Comparison of ENCODE assay signal across 11 cellular contexts in the genomic region with DNA sequence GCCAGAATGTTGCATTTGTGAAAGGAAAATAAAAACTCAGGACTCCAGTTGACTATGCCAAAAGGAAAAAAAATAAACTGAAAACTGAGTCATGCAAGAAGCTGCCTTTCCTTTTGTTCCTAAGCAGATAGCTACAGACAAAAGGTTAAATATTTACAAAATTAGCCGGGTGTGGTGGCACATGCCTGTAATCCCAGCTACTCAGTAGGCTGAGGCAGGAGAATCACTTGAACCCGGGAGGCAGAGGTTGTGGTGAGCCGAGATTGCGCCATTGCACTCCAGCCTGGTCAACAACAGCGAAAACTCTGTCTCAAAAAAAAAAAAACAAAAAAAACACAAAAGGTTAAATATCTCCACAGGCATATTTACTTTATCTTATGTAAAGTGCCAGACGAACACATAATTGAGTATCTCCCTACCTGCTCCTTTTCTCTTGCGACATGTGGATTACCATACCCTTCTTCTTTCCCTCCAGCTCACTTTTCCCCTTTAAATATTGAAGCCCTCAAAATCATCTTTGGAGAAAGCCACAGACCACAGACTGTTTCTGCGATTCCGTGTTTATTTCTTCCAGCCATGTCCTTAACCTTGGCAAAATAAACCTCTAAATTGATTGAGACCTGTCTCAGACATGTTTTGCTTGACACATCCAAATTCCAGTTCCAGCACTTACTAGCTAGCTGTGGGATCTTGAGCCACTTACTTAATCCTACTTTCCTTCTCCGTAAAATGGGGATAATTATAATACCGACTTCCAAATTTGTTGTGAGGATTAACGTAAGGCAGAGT. TPM values are rescaled to one million over a fixed set of nuclear protein-coding genes. Genes with fewer than 3 reads are reported as not detected.
DNase-seq lines count a peak whose midpoint lies in the region; ATAC-seq, FAIRE-seq and TF ChIP-seq lines count a peak whose summit lies in the region.
"Had no signal": no experiment of that assay in that cellular context is flagged by ENCODE, and none has a peak within 500 bp of the region (broad histone marks: within the 10 kb centered on the region; RNA-seq: fewer than 3 reads in every experiment).

No MANE protein-coding gene starts in this region.

- no peaks in the 10 kb centered on the region for H3K27me3 Mint-ChIP-seq in CD4-positive, alpha-beta T cell
- peaks cover 7% of the 10 kb centered on the region for H3K27me3 Mint-ChIP-seq in nephron (ENCODE audit: low read depth)

- H3K36me3 Mint-ChIP-seq in CD4-positive, alpha-beta T cell (ENCODE audit: low read depth): peaks cover 29% of the 10 kb centered on the region
- H3K36me3 Mint-ChIP-seq in nephron (ENCODE audit: low read depth): peaks cover 5% of the 10 kb centered on the region

- no peaks in the 10 kb centered on the region for H3K9me3 Mint-ChIP-seq in CD4-positive, alpha-beta T cell
- no peaks in the 10 kb centered on the region for H3K9me3 Mint-ChIP-seq in nephron

- FAIRE-seq in D721Med (lab: Jason Lieb, UNC): no peak

- POLR2A ChIA-PET in CD4-positive, alpha-beta T cell (lab: Charles Lee): interaction anchor here (1.1 to 8.4 kb wide), 3 partner anchors 15 to 55 kb away, joined by 3 to 253 read pairs (median 4); a partner anchor contains a TSS

- ATAC-seq in CD4-positive, alpha-beta T cell (ENCODE audit: poor library complexity): no peak

- no peak for DNase-seq in CD4-positive, alpha-beta T cell
- DNase-seq in RPMI7951 (ENCODE audit: low read depth) (peak; percentile 15), fibroblast of peridontal ligament (ENCODE audit: extremely low read depth) (peak; percentile 66), NCI-H1417 (lab: John Stamatoyannopoulos, UW) (no peak), D721Med (ENCODE audit: insufficient read length, low spot score) (no peak), NCI-H1694 treated with DMSO at 0.1 percent for 48 hours (lab: John Stamatoyannopoulos, UW) (no peak), NCI-H524 treated with DMSO at 0.1 percent for 48 hours (lab: John Stamatoyannopoulos, UW) (no peak)
- DNase-seq: DMS 273 treated with DMSO at 0.1 percent for 48 hours, GOT3, NCI-H1436 had no signal

- peaks cover 59% of the 10 kb centered on the region for H3K4me1 Mint-ChIP-seq in CD4-positive, alpha-beta T cell (ENCODE audit: low read depth)
- H3K4me1 Mint-ChIP-seq in nephron: peaks cover 25% of the 10 kb centered on the region

- no peak overlapping the region for H3K27ac ChIP-seq in CD4-positive, alpha-beta T cell (ENCODE audit: low read depth, low read length)

- no peak for TF ChIP-seq CTCF in CD4-positive, alpha-beta T cell (IDR thresholded peaks at IDR 0.05)
- no peak for TF ChIP-seq CTCF in nephron (IDR thresholded peaks at IDR 0.05; ENCODE audit: unreplicated experiment in 3 of 3)
- TF ChIP-seq CTCF in D721Med (IDR thresholded peaks at IDR 0.05; ENCODE audit: insufficient read depth, missing control alignments): no peak

- no peaks in the 10 kb centered on the region for H3K27me3 ChIP-seq in CD4-positive, alpha-beta T cell (ENCODE audit: control insufficient read depth, insufficient read depth, low read length)

- peak overlapping the region; percentile 43 for H3K4me3 Mint-ChIP-seq in CD4-positive, alpha-beta T cell
- H3K4me3 Mint-ChIP-seq in nephron: peak overlapping the region; percentile 36 to 67 (median 42)

- CTCF ChIA-PET in CD4-positive, alpha-beta T cell (lab: Charles Lee): interaction anchor here (1.9 to 2.0 kb wide), 2 partner anchors 9 to 55 kb away, joined by 7 to 13 read pairs; no protein-coding TSS in a partner anchor

- H3K27ac Mint-ChIP-seq in CD4-positive, alpha-beta T cell: peak overlapping the region; percentile 93
- H3K27ac Mint-ChIP-seq in nephron: peak overlapping the region; percentile 70 to 96 (median 80)

- H3K9me3 ChIP-seq in CD4-positive, alpha-beta T cell (ENCODE audit: control insufficient read depth, low read length): no peaks in the 10 kb centered on the region

- intact Hi-C loops in CD4-positive, alpha-beta T cell (cut with DNase I, micrococcal nuclease): loop anchor here in 1 of 2 experiments (5.0 to 10.0 kb wide), 3 partner anchors 151 to 297 kb away; a partner anchor contains a TSS

RNA-seq across cellular contexts. Expression of a gene that starts 2.3 kb away (rescaled TPM):
- 10 to 100 TPM; 70.9 to 75.0 TPM for total RNA-seq in CD4-positive, alpha-beta T cell
- total RNA-seq in RPMI7951 (2014; rRNA removed; shearing (Covaris generic)): 40.0 and 45.3 TPM in 2 replicates

RNA-seq across cellular contexts. Expression of a gene that starts 30.9 kb away (rescaled TPM):
- total RNA-seq in CD4-positive, alpha-beta T cell: 100 to 1,000 TPM; 182 to 184 TPM
- total RNA-seq in RPMI7951 (2014; rRNA removed; shearing (Covaris generic)): 17.3 and 22.1 TPM in 2 replicates

RNA-seq across cellular contexts. Expression of a gene that starts 52.8 kb away (rescaled TPM):
- total RNA-seq in CD4-positive, alpha-beta T cell: under 1 TPM; 0.52 to 0.87 TPM
- 0.48 TPM in 1 of 2 replicates, not detected in the other for total RNA-seq in RPMI7951 (2014; rRNA removed; shearing (Covaris generic))

Comparison
In these comparisons a context has a peak if more than half of its experiments do, and no peak if none do; other contexts are left out.
1. DNase-seq: peak in RPMI7951 (single experiment) and fibroblast of peridontal ligament (single experiment); none in CD4-positive, alpha-beta T cell (0 of 10), NCI-H1417 (0 of 3), D721Med (single experiment), NCI-H1694 treated with DMSO at 0.1 percent for 48 hours (single experiment) and NCI-H524 treated with DMSO at 0.1 percent for 48 hours (single experiment).